ENCODE assay signal across 9 cellular contexts in genomic region chr13:51070005-51070649, GRCh38. TPM values are rescaled to one million over a fixed set of nuclear protein-coding genes. Genes with fewer than 3 reads are reported as not detected.
DNase-seq lines count a peak whose midpoint lies in the region; ATAC-seq and TF ChIP-seq lines count a peak whose summit lies in the region.
"Had no signal": no experiment of that assay in that cellular context is flagged by ENCODE, and none has a peak within 500 bp of the region (broad histone marks: within the 10 kb centered on the region; RNA-seq: fewer than 3 reads in every experiment).

No MANE protein-coding gene starts in this region.

- ATAC-seq in GM19023 (IDR thresholded peaks at IDR 0.05; ENCODE audit: unreplicated experiment) (peak; percentile 82), HG03378 (IDR thresholded peaks at IDR 0.05; ENCODE audit: unreplicated experiment) (peak; percentile 77)

- peak; percentile 99 for TF ChIP-seq RAD21 in liver (IDR thresholded peaks at IDR 0.05)

- H3K4me3 ChIP-seq in colonic mucosa (no peak overlapping the region), liver (ENCODE audit: low read depth in 1 of 3, low read length in 3 of 3) (no peak overlapping the region)

- TF ChIP-seq CTCF in colonic mucosa (IDR thresholded peaks at IDR 0.05) = peak; percentile 95
- peak; percentile 93 for TF ChIP-seq CTCF in liver (IDR thresholded peaks at IDR 0.05; ENCODE audit: low read depth, low read length, missing input control)

- H3K36me3 ChIP-seq in colonic mucosa (no peaks in the 10 kb centered on the region), liver (ENCODE audit: control insufficient read depth in 4 of 4, insufficient read depth in 3 of 4, low read depth in 1 of 4, low read length in 3 of 4) (no peaks in the 10 kb centered on the region)

- 7% methylated on average over 11 of the region's 11 CpGs for WGBS in liver

- H3K27ac ChIP-seq in colonic mucosa (no peak overlapping the region), liver (ENCODE audit: low read depth in 1 of 2, low read length in 2 of 2) (no peak overlapping the region)

- H3K9ac ChIP-seq in colonic mucosa (ENCODE audit: low read depth in 2 of 2, low read length in 2 of 2) (no peak overlapping the region), liver (ENCODE audit: low read depth in 1 of 2, low read length in 2 of 2) (no peak overlapping the region)

- no peaks in the 10 kb centered on the region for H3K27me3 ChIP-seq in colonic mucosa
- H3K27me3 ChIP-seq in liver (ENCODE audit: control insufficient read depth in 4 of 4, insufficient read depth in 4 of 4, low read length in 3 of 4) = peaks cover 0 to 2% (median 0%) of the 10 kb centered on the region in 4 donors

- no peaks in the 10 kb centered on the region for H3K4me1 ChIP-seq in colonic mucosa
- H3K4me1 ChIP-seq in liver (ENCODE audit: control insufficient read depth in 4 of 4, insufficient read depth in 4 of 4, low read length in 3 of 4) = peaks cover 0 to 7% (median 0%) of the 10 kb centered on the region in 4 donors

- intact Hi-C loops in colonic mucosa (cut with DNase I) = loop anchor here (5.0 kb wide), 1 partner anchor 1093 kb away; no protein-coding TSS in a partner anchor

- DNase-seq in Ammon's horn (ENCODE audit: low spot score) (peak; percentile 90), NCI-H510A (lab: John Stamatoyannopoulos, UW) (peak; percentile 47), colonic mucosa (peak; percentile 78)
- DNase-seq in activated CD4-positive, alpha-beta T cell treated with anti-CD3 and anti-CD28 coated beads for 4 hours = peak; percentile 66 to 75
- DNase-seq in stimulated activated CD4-positive, alpha-beta T cell treated with anti-CD3 and anti-CD28 coated beads, TNF-alpha, amount 100 ng/mL, for 24 hours (ENCODE audit: low read depth in 3 of 3) = peak; percentile 56 to 77 (median 56)

- no peaks in the 10 kb centered on the region for H3K9me3 ChIP-seq in colonic mucosa
- no peaks in the 10 kb centered on the region for H3K9me3 ChIP-seq in liver (ENCODE audit: control insufficient read depth in 4 of 4, low read length in 3 of 4)

TF ChIP-seq in liver, 16 proteins besides CTCF, POLR2A, EP300 and RAD21:
- no peak for TF ChIP-seq NR2F2 (IDR thresholded peaks at IDR 0.05)
- TF ChIP-seq REST (IDR thresholded peaks at IDR 0.05) = no peak
- TF ChIP-seq FOXA2 (IDR thresholded peaks at IDR 0.05) = no peak
- TF ChIP-seq HNF4A (conservative IDR thresholded peaks at IDR 0.05) = no peak
- TF ChIP-seq SP1 (IDR thresholded peaks at IDR 0.05) = no peak
- no peak for TF ChIP-seq YY1 (IDR thresholded peaks at IDR 0.05)
- TF ChIP-seq FOXA1 (IDR thresholded peaks at IDR 0.05) = no peak
- TF ChIP-seq TAF1 (conservative IDR thresholded peaks at IDR 0.05) = no peak
- no peak for TF ChIP-seq HNF4G (IDR thresholded peaks at IDR 0.05)
- no peak for TF ChIP-seq EGR1 (IDR thresholded peaks at IDR 0.05; ENCODE audit: low read depth in 2 of 2)

RNA-seq across cellular contexts. Expression of gene C13orf42, which starts 40.9 kb away (rescaled TPM):
- not detected for total RNA-seq in colonic mucosa
- under 1 TPM in 1 of 2 donors, not detected in 1; 0.08 TPM for total RNA-seq in liver
- not detected for polyA plus RNA-seq in liver
- polyA plus RNA-seq: IgD-negative memory B cell had no signal
